Comparison of ENCODE assay signal across 10 cellular contexts in genomic region chr10:133292919-133293809, GRCh38. TPM values are rescaled to one million over a fixed set of nuclear protein-coding genes. Genes with fewer than 3 reads are reported as not detected.
A peak's percentile ranks its signal among the peaks of the same experiment; 100 is the strongest.
DNase-seq lines count a peak whose midpoint lies in the region; ATAC-seq and TF ChIP-seq lines count a peak whose summit lies in the region.
"Had no signal": no experiment of that assay in that cellular context is flagged by ENCODE, and none has a peak within 500 bp of the region (broad histone marks: within the 10 kb centered on the region; RNA-seq: fewer than 3 reads in every experiment).

No MANE protein-coding gene starts in this region.

- H3K18ac ChIP-seq in IMR-90 (ENCODE audit: low read depth, low read length), result no peak overlapping the region

- H3K56ac ChIP-seq in IMR-90 (ENCODE audit: extremely low read depth, insufficient read depth, low read length), result no peak overlapping the region

- no peaks in the 10 kb centered on the region for H4K20me1 ChIP-seq in IMR-90 (ENCODE audit: insufficient read depth, low read length)

- H3K9me3 ChIP-seq in AG04450 (ENCODE audit: control insufficient read depth, insufficient read depth, low read length), result peaks cover 5% of the 10 kb centered on the region; the same call in 1 of the 2 replicates
- H3K9me3 ChIP-seq in IMR-90 (ENCODE audit: control insufficient read depth, insufficient read depth, low read length), result no peaks in the 10 kb centered on the region

- intact Hi-C loops in IMR-90 (cut with micrococcal nuclease), result no loop called here

- H2AK9ac ChIP-seq in IMR-90 (replicated peaks; ENCODE audit: low read depth, low read length, poor library complexity), result peak overlapping the region; percentile 86

- H4K8ac ChIP-seq in IMR-90 (ENCODE audit: low read depth in 2 of 2, low read length in 2 of 2), result peak overlapping the region; percentile 74 to 81

- peak overlapping the region; percentile 88 for H3K4ac ChIP-seq in IMR-90 (ENCODE audit: low read depth, low read length)

- no peak overlapping the region for H3K4me3 ChIP-seq in AG04450 (ENCODE audit: low read depth, low read length)
- no peak overlapping the region for H3K4me3 ChIP-seq in IMR-90 (ENCODE audit: insufficient read depth, low read depth, low read length)
- no peak overlapping the region for H3K4me3 ChIP-seq in astrocyte of the spinal cord (ENCODE audit: low read depth, low read length)
- H3K4me3 ChIP-seq: neural progenitor cell had no signal

- dilution Hi-C loops in IMR-90 (cut with HindIII; ENCODE audit: low sequenced_read_pairs, unreplicated experiment), result no loop called here

- no TSS peak for BruUV-seq in IMR-90 (replicated peaks; lab: Mats Ljungman, UMichigan)

- no peak for TF ChIP-seq CTCF in AG04450 (IDR thresholded peaks at IDR 0.05; ENCODE audit: low read depth, low read length)
- TF ChIP-seq CTCF in IMR-90 (conservative IDR thresholded peaks at IDR 0.05; ENCODE audit: low read depth, low read length), result no peak
- TF ChIP-seq CTCF in astrocyte of the spinal cord (IDR thresholded peaks at IDR 0.05; ENCODE audit: low read depth, low read length), result no peak

- peaks cover 9% of the 10 kb centered on the region for H3K4me1 ChIP-seq in IMR-90 (ENCODE audit: control insufficient read depth, insufficient read depth, low read length)
- H3K4me1 ChIP-seq: neural progenitor cell had no signal

- peaks cover 67% of the 10 kb centered on the region for H3K36me3 ChIP-seq in IMR-90 (ENCODE audit: control insufficient read depth, insufficient read depth, low read length)
- H3K36me3 ChIP-seq: neural progenitor cell had no signal

- H3K23ac ChIP-seq in IMR-90 (ENCODE audit: low read depth, low read length), result peak overlapping the region; percentile 67; the same call in 1 of the 2 replicates

- H2BK20ac ChIP-seq in IMR-90 (ENCODE audit: low read depth, low read length), result peak overlapping the region; percentile 69

- no peak overlapping the region for H3K4me2 ChIP-seq in IMR-90 (ENCODE audit: low read depth, low read length)
- H3K4me2 ChIP-seq: neural progenitor cell had no signal

- peak overlapping the region; percentile 83 for H2BK5ac ChIP-seq in IMR-90 (ENCODE audit: low read depth, low read length, poor library complexity, severe bottlenecking)

- H3K27me3 ChIP-seq in AG04450 (ENCODE audit: control insufficient read depth, insufficient read depth, low read length) (no peaks in the 10 kb centered on the region), IMR-90 (ENCODE audit: control insufficient read depth, insufficient read depth, low read length) (no peaks in the 10 kb centered on the region)
- H3K27me3 ChIP-seq: neural progenitor cell had no signal

- H2AFZ ChIP-seq in IMR-90 (replicated peaks; ENCODE audit: low read length, poor library complexity), result peak overlapping the region; percentile 71
- H2AFZ ChIP-seq: neural progenitor cell had no signal

- H3K9me1 ChIP-seq in IMR-90 (ENCODE audit: insufficient read depth, low read length), result peaks cover 12% of the 10 kb centered on the region

- peak overlapping the region; percentile 82 for H2BK120ac ChIP-seq in IMR-90 (ENCODE audit: low read depth, low read length)

- no peak overlapping the region for H3K9ac ChIP-seq in IMR-90 (ENCODE audit: low read depth, low read length)
- H3K9ac ChIP-seq: neural progenitor cell had no signal

- 92% methylated on average over 27 of the region's 38 CpGs; no CpG with 5 or more reads in 1 of the 2 experiments for WGBS in IMR-90 (ENCODE audit: extremely low coverage in 2 of 2, insufficient read length in 1 of 2), 2 experiments

- peaks cover 0 to 17% of the 10 kb centered on the region in 2 experiments; a peak in 3 of 4 replicates for H3K79me1 ChIP-seq in IMR-90 (ENCODE audit: low read depth in 1 of 2, low read length in 2 of 2)

- peak overlapping the region; percentile 31 for H3K27ac ChIP-seq in AG04450 (ENCODE audit: low read depth, low read length)
- peak overlapping the region; percentile 69 for H3K27ac ChIP-seq in IMR-90 (ENCODE audit: insufficient read depth, low read length)
- H3K27ac ChIP-seq: neural progenitor cell had no signal

- TF ChIP-seq RAD21 in IMR-90 (IDR thresholded peaks at IDR 0.05; ENCODE audit: low read length), result no peak

- POLR2A ChIA-PET in AG04450 (lab: Yijun Ruan, JAX), result interaction anchor here (0.6 to 1.3 kb wide), 2 partner anchors 14 to 32 kb away, joined by 3 to 5 read pairs; no protein-coding TSS in a partner anchor
- POLR2A ChIA-PET in IMR-90 (lab: Charles Lee; ENCODE audit: unreplicated experiment), result no interaction called here

- peak; percentile 93 for ATAC-seq in IMR-90 (ENCODE audit: low read depth)
- ATAC-seq in GM21447 (IDR thresholded peaks at IDR 0.05; ENCODE audit: unreplicated experiment), result no peak
- no peak for ATAC-seq in GM21367 (IDR thresholded peaks at IDR 0.05; ENCODE audit: unreplicated experiment)

- DNase-seq in AG04450 (ENCODE audit: low read depth, low spot score) (no peak), IMR-90 (peak; percentile 75), astrocyte of the spinal cord (ENCODE audit: low read depth, low spot score) (peak; percentile 53), kidney tubule cell (ENCODE audit: low spot score) (peak; percentile 64), NCI-H2029 (lab: John Stamatoyannopoulos, UW) (no peak)
- no peak for DNase-seq in activated CD4-positive, alpha-beta T cell treated with anti-CD3 and anti-CD28 coated beads for 4 hours
- DNase-seq: NCI-H510A had no signal

- CTCF ChIA-PET in AG04450 (lab: Charles Lee), result interaction anchor here (1.3 to 1.6 kb wide), 2 partner anchors 14 to 15 kb away, joined by 3 to 4 read pairs; no protein-coding TSS in a partner anchor
- CTCF ChIA-PET in IMR-90 (lab: Yijun Ruan, JAX), result no interaction called here

- peak overlapping the region; percentile 38 for H3K14ac ChIP-seq in IMR-90 (replicated peaks; ENCODE audit: low read depth, low read length)

- in situ Hi-C loops in IMR-90 (cut with MboI; ENCODE audit: low sequenced_read_pairs), result no loop called here
- in situ Hi-C loops in astrocyte of the spinal cord (cut with HindIII; ENCODE audit: low sequenced_read_pairs), result no loop called here

- no peak for TF ChIP-seq POLR2A in IMR-90 (IDR thresholded peaks at IDR 0.05; ENCODE audit: low read depth, low read length)

- H2BK15ac ChIP-seq in IMR-90 (ENCODE audit: low read depth, low read length), result peak overlapping the region; percentile 31; the same call in 2 of the 3 replicates

- no peak overlapping the region for H4K5ac ChIP-seq in IMR-90 (ENCODE audit: low read depth, low read length)

- peak overlapping the region; percentile 57; the same call in 1 of the 2 replicates for H4K91ac ChIP-seq in IMR-90 (ENCODE audit: insufficient read depth, low read depth, low read length)

- peak overlapping the region; percentile 94 for H2AK5ac ChIP-seq in IMR-90 (ENCODE audit: low read depth, low read length)

TF ChIP-seq in IMR-90, 13 proteins besides CTCF, POLR2A, EP300 and RAD21 (continues in another document):
- TF ChIP-seq RCOR1 (IDR thresholded peaks at IDR 0.05; ENCODE audit: insufficient replicate concordance, low read length) (no peak), NFE2L2 (IDR thresholded peaks at IDR 0.05; ENCODE audit: low read depth, low read length) (no peak), FOS (IDR thresholded peaks at IDR 0.05; ENCODE audit: low read depth, low read length) (peak; percentile 89), MAFK (IDR thresholded peaks at IDR 0.05; ENCODE audit: low read depth, low read length) (no peak), CHD1 (IDR thresholded peaks at IDR 0.05; ENCODE audit: low read depth, low read length) (no peak), RFX5 (IDR thresholded peaks at IDR 0.05; ENCODE audit: low read depth, low read length) (no peak), ELK1 (IDR thresholded peaks at IDR 0.05; ENCODE audit: borderline replicate concordance, low read depth, low read length) (no peak)

RNA-seq across cellular contexts. Expression of gene TUBGCP2, which starts 15.5 kb away (rescaled TPM):
- polyA plus RNA-seq in AG04450 (2011; rRNA removed), result 40.0 and 45.1 TPM in 2 replicates
- 64.9 and 71.6 TPM in 2 replicates for polyA minus RNA-seq in AG04450 (2011; rRNA and poly(A)+ RNA removed)
- 65.0 and 72.6 TPM in 2 replicates for total RNA-seq in IMR-90 (2012; rRNA removed)
- 48.1 and 48.6 TPM in 2 replicates for polyA plus RNA-seq in IMR-90 (2012; rRNA removed)
- 23.0 and 41.7 TPM in 2 replicates for polyA plus RNA-seq in IMR-90 (2012; cell fraction: cytosol; rRNA removed)
- polyA plus RNA-seq in IMR-90 (2012; cell fraction: nucleus; rRNA removed; ENCODE audit: low replicate concordance), result 62.3 and 99.6 TPM in 2 replicates

RNA-seq across cellular contexts. Expression of gene ZNF511, which starts 15.6 kb away (rescaled TPM):
- polyA plus RNA-seq in AG04450 (2011; rRNA removed), result 21.6 and 31.3 TPM in 2 replicates
- polyA minus RNA-seq in AG04450 (2011; rRNA and poly(A)+ RNA removed), result 13.0 and 22.0 TPM in 2 replicates
- total RNA-seq in IMR-90 (2012; rRNA removed), result 13.6 and 14.2 TPM in 2 replicates
- polyA plus RNA-seq in IMR-90 (2012; rRNA removed), result 32.6 and 36.8 TPM in 2 replicates
- polyA plus RNA-seq in IMR-90 (2012; cell fraction: cytosol; rRNA removed), result 20.3 and 34.8 TPM in 2 replicates
- 33.0 and 37.6 TPM in 2 replicates for polyA plus RNA-seq in IMR-90 (2012; cell fraction: nucleus; rRNA removed; ENCODE audit: low replicate concordance)

RNA-seq across cellular contexts. Expression of gene ADAM8, which starts 16.5 kb away (rescaled TPM):
- polyA plus RNA-seq in AG04450 (2011; rRNA removed) (0.25 and 0.36 TPM in 2 replicates), IMR-90 (2012; rRNA removed) (0.74 and 0.90 TPM in 2 replicates)
- polyA minus RNA-seq in AG04450 (2011; rRNA and poly(A)+ RNA removed), result 0.23 and 1.00 TPM in 2 replicates
- total RNA-seq in IMR-90 (2012; rRNA removed), result under 0.01 and 0.28 TPM in 2 replicates
- 0.14 and 0.51 TPM in 2 replicates for polyA plus RNA-seq in IMR-90 (2012; cell fraction: cytosol; rRNA removed)
- polyA plus RNA-seq in IMR-90 (2012; cell fraction: nucleus; rRNA removed; ENCODE audit: low replicate concordance), result 6.8 and 19.7 TPM in 2 replicates

RNA-seq across cellular contexts. Expression of gene CALY, which starts 43.5 kb away (rescaled TPM):
- 0.16 and 0.41 TPM in 2 replicates for polyA plus RNA-seq in AG04450 (2011; rRNA removed)
- polyA minus RNA-seq in AG04450 (2011; rRNA and poly(A)+ RNA removed), result not detected in 2 replicates
- total RNA-seq in IMR-90 (2012; rRNA removed), result not detected in 2 replicates
- 0.34 and 0.62 TPM in 2 replicates for polyA plus RNA-seq in IMR-90 (2012; rRNA removed)
- polyA plus RNA-seq in IMR-90 (2012; cell fraction: cytosol; rRNA removed), result 1.1 and 1.9 TPM in 2 replicates
- polyA plus RNA-seq in IMR-90 (2012; cell fraction: nucleus; rRNA removed; ENCODE audit: low replicate concordance), result 0.88 and 2.2 TPM in 2 replicates

RNA-seq across cellular contexts. Expression of gene PRAP1, which starts 54.0 kb away (rescaled TPM):
- polyA plus RNA-seq in AG04450 (2011; rRNA removed) (not detected in 2 replicates), IMR-90 (2012; rRNA removed) (not detected in 2 replicates)
- not detected in 2 replicates for polyA minus RNA-seq in AG04450 (2011; rRNA and poly(A)+ RNA removed)
- not detected in 2 replicates for total RNA-seq in IMR-90 (2012; rRNA removed)
- polyA plus RNA-seq in IMR-90 (2012; cell fraction: cytosol; rRNA removed), result 0.05 and 0.15 TPM in 2 replicates
- not detected in 2 replicates for polyA plus RNA-seq in IMR-90 (2012; cell fraction: nucleus; rRNA removed; ENCODE audit: low replicate concordance)

Comparison
In these comparisons a context has a peak if more than half of its experiments do, and no peak if none do; other contexts are left out.
1. DNase-seq: peak in IMR-90 (single experiment), astrocyte of the spinal cord (single experiment) and kidney tubule cell (single experiment); none in AG04450 (single experiment), activated CD4-positive, alpha-beta T cell treated with anti-CD3 and anti-CD28 coated beads for 4 hours (0 of 2) and NCI-H2029 (single experiment).